Comparison of ENCODE assay signal across 8 cellular contexts in the genomic region with DNA sequence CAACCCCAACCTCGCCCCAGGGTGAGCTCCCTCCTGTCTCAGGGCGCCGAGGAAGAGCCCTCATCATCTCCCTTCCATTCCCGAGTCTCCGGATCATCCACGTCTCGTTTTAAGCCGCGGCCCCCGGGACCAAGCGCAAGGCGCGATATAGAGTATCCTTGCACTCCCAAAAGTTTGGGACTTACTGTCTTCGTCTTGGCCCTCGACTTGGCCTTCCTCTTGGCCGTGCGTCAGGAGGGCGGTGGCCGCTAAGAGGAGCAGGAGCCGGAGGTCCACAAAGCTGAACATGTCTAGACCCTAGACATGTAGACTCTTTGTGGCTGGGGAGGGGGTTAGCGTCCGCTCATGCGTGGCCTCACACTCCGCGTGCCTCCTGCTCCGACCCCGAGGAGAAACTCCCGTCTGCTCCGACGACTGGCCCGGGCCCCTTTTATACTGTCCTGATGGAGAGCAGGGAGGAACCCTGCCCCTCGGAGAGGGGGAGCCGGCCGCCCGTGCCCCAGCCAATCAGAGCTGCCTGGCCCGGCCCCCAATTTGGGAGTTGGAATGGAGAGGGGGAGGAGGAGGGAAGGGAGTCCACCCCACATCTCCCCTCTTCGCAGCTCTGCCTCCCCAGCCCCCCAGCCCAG. TPM values are rescaled to one million over a fixed set of nuclear protein-coding genes. Genes with fewer than 3 reads are reported as not detected.
DNase-seq lines count a peak whose midpoint lies in the region; ATAC-seq and TF ChIP-seq lines count a peak whose summit lies in the region.

A gene (minus strand): TSS at position 406 of the 629 bp plus-strand sequence. CDS start 118 bp downstream, at position 288.

- POLR2A ChIA-PET in CD4-positive, alpha-beta memory T cell (lab: Charles Lee; ENCODE audit: partially characterized antibody), result no interaction called here
- POLR2A ChIA-PET in Panc1 (lab: Charles Lee), result no interaction called here

- peak within 1 kb of the TSS; percentile 80 to 95 (median 91) for H3K27ac Mint-ChIP-seq in CD4-positive, alpha-beta memory T cell

- intact Hi-C loops in CD4-positive, alpha-beta memory T cell (cut with micrococcal nuclease), result no loop called here
- intact Hi-C loops in Panc1 (cut with micrococcal nuclease; ENCODE audit: unreplicated experiment), result no loop called here

- H3K4me1 Mint-ChIP-seq in CD4-positive, alpha-beta memory T cell, result peaks cover 8 to 39% (median 18%) of the 10 kb centered on the region in 4 donors

- no peaks in the 10 kb centered on the region for H3K9me3 ChIP-seq in CD4-positive, alpha-beta memory T cell (ENCODE audit: control insufficient read depth in 1 of 2, low read length in 2 of 2)
- H3K9me3 ChIP-seq in Panc1 (ENCODE audit: control insufficient read depth, insufficient read depth, low read depth, low read length) (no peaks in the 10 kb centered on the region), muscle layer of duodenum (ENCODE audit: control insufficient read depth in 1 of 2, low read length in 2 of 2) (no peaks in the 10 kb centered on the region)

- peak within 1 kb of the TSS in 1 of 2 donors; percentile 50 for H3K4me3 ChIP-seq in CD4-positive, alpha-beta memory T cell (ENCODE audit: low read length in 2 of 2)
- H3K4me3 ChIP-seq in Panc1 (ENCODE audit: low read depth in 2 of 2, low read length in 2 of 2) (peak within 1 kb of the TSS; percentile 54 to 75), muscle layer of duodenum (ENCODE audit: low read depth in 1 of 2, low read length in 2 of 2) (peak within 1 kb of the TSS; percentile 69 to 82)

- H3K27ac ChIP-seq in CD4-positive, alpha-beta memory T cell (ENCODE audit: low read depth, low read length), result no peak within 1 kb of the TSS
- H3K27ac ChIP-seq in Panc1 (ENCODE audit: low read length) (peak within 1 kb of the TSS; percentile 71; the same call in 1 of the 2 replicates), muscle layer of duodenum (ENCODE audit: low read length) (peak within 1 kb of the TSS; percentile 87)

- H3K27me3 Mint-ChIP-seq in CD4-positive, alpha-beta memory T cell, result peaks cover 35 to 64% of the 10 kb centered on the region in 2 donors

- peak in 2 of 5 donors; percentile 8 to 14 for DNase-seq in CD4-positive, alpha-beta memory T cell
- DNase-seq in Panc1 (ENCODE audit: low read depth, low spot score) (no peak), epidermal melanocyte (ENCODE audit: insufficient read length, low spot score) (peak; percentile 71)
- DNase-seq in activated CD4-positive, alpha-beta T cell treated with anti-CD3 and anti-CD28 coated beads for 1 hour, result no peak

- H3K4me1 ChIP-seq in CD4-positive, alpha-beta memory T cell (ENCODE audit: insufficient read depth, low read length), result peaks cover 16% of the 10 kb centered on the region
- H3K4me1 ChIP-seq in Panc1 (ENCODE audit: control insufficient read depth, insufficient read depth, low read length) (peaks cover 11% of the 10 kb centered on the region), muscle layer of duodenum (ENCODE audit: control insufficient read depth in 1 of 2, insufficient read depth in 2 of 2, low read length in 2 of 2) (peaks cover 14 to 56% of the 10 kb centered on the region in 2 donors)

- no peak for ATAC-seq in Panc1
- no peak for ATAC-seq in GM21723 (IDR thresholded peaks at IDR 0.05; ENCODE audit: unreplicated experiment)
- no peak for ATAC-seq in GM19463 (IDR thresholded peaks at IDR 0.05; ENCODE audit: unreplicated experiment)
- ATAC-seq in HG03025 (IDR thresholded peaks at IDR 0.05; ENCODE audit: low FRiP score, unreplicated experiment), result no peak

- BruUV-seq in Panc1 (replicated peaks; lab: Mats Ljungman, UMichigan), result no TSS peak

- no peak for TF ChIP-seq CTCF in Panc1 (IDR thresholded peaks at IDR 0.05)

- in situ Hi-C loops in Panc1 (cut with HindIII; ENCODE audit: low pct_unique_long_range_greater_than_20kb, low sequenced_read_pairs), result loop anchor here (10.0 kb wide), 1 partner anchor 53 kb away; no protein-coding TSS in a partner anchor

- CTCF ChIA-PET in CD4-positive, alpha-beta memory T cell (lab: Charles Lee; ENCODE audit: partially characterized antibody), result interaction anchor here (0.7 to 5.6 kb wide), 13 partner anchors 8 to 212 kb away, joined by 3 to 107 read pairs (median 5); a partner anchor contains a TSS
- CTCF ChIA-PET in Panc1 (lab: Charles Lee), result interaction anchor here (0.5 to 3.2 kb wide), 13 partner anchors 15 to 164 kb away, joined by 3 to 47 read pairs (median 5); a partner anchor contains a TSS

- H3K4me3 Mint-ChIP-seq in CD4-positive, alpha-beta memory T cell, result peak within 1 kb of the TSS; percentile 69 to 84 (median 75)

- no peaks in the 10 kb centered on the region for H3K36me3 ChIP-seq in CD4-positive, alpha-beta memory T cell (ENCODE audit: insufficient read depth, low read length)
- H3K36me3 ChIP-seq in Panc1 (ENCODE audit: control insufficient read depth, insufficient read depth, low read length), result no peaks in the 10 kb centered on the region
- peaks cover 19 to 28% of the 10 kb centered on the region in 2 donors for H3K36me3 ChIP-seq in muscle layer of duodenum (ENCODE audit: control insufficient read depth in 1 of 2, insufficient read depth in 2 of 2, low read length in 2 of 2)

- no peaks in the 10 kb centered on the region for H3K36me3 Mint-ChIP-seq in CD4-positive, alpha-beta memory T cell

- peaks cover 17% of the 10 kb centered on the region for H3K27me3 ChIP-seq in CD4-positive, alpha-beta memory T cell (ENCODE audit: insufficient read depth, low read length)
- peaks cover 6% of the 10 kb centered on the region; the same call in 1 of the 2 replicates for H3K27me3 ChIP-seq in Panc1 (ENCODE audit: control insufficient read depth, insufficient read depth, low read length)
- peaks cover 8% of the 10 kb centered on the region for H3K27me3 ChIP-seq in muscle layer of duodenum (ENCODE audit: low read depth, low read length)

- H3K9me3 Mint-ChIP-seq in CD4-positive, alpha-beta memory T cell, result no peaks in the 10 kb centered on the region

RNA-seq across cellular contexts. Expression of the gene that starts here (rescaled TPM):
- total RNA-seq in CD4-positive, alpha-beta memory T cell, result 1 to 10 TPM; 1.0 to 1.6 TPM
- not detected for polyA plus RNA-seq in CD4-positive, alpha-beta memory T cell
- total RNA-seq in Panc1 (2021; ENCODE audit: unreplicated experiment), result 52.7 TPM
- 67.6 TPM for polyA plus RNA-seq in Panc1 (2012; ENCODE audit: insufficient read length)

Comparison
In these comparisons a context has a peak if more than half of its experiments do, and no peak if none do; other contexts are left out.
1. RNA of the gene that starts here (total RNA-seq): 52.7 TPM in Panc1 (single experiment); 1.0 to 1.6 TPM in CD4-positive, alpha-beta memory T cell; every median in the first group is over 10 times any median in the second.